ENCODE assay signal across 8 cellular contexts in genomic region chr6:26196846-26197683, GRCh38.
DNase-seq lines count a peak whose midpoint lies in the region; ATAC-seq and TF ChIP-seq lines count a peak whose summit lies in the region.

No MANE protein-coding gene starts in this region.

- no peaks in the 10 kb centered on the region for H3K9me3 Mint-ChIP-seq in T-helper 2 cell treated with Interferon-gamma antibody and Interleukin-4, amounts not matched to agents 5 μg/mL and 100 μg/mL, for 36 hours
- peaks cover 0 to 3% (median 0%) of the 10 kb centered on the region in 5 experiments for H3K9me3 Mint-ChIP-seq in brain

- ATAC-seq in HG02759 (IDR thresholded peaks at IDR 0.05; ENCODE audit: unreplicated experiment), result peak; percentile 38
- peak; percentile 82 for ATAC-seq in sciatic nerve

- intact Hi-C loops in sciatic nerve (cut with DNase I), result no loop called here

- H3K27me3 Mint-ChIP-seq in T-helper 2 cell treated with Interferon-gamma antibody and Interleukin-4, amounts not matched to agents 5 μg/mL and 100 μg/mL, for 36 hours (ENCODE audit: low read depth), result peaks cover 24% of the 10 kb centered on the region
- H3K27me3 Mint-ChIP-seq in brain, result peaks cover 25% of the 10 kb centered on the region

- DNase-seq in NCI-H146 (lab: John Stamatoyannopoulos, UW) (peak; percentile 92), sciatic nerve (ENCODE audit: low spot score) (peak; percentile 78), GM19238 (ENCODE audit: insufficient read length, low spot score) (no peak)
- peak; percentile 83 for DNase-seq in T-helper 2 cell treated with Interferon-gamma antibody and Interleukin-4, amounts not matched to agents 5 μg/mL and 100 μg/mL, for 36 hours (ENCODE audit: low spot score)

- peak overlapping the region; percentile 94 for H3K4me3 Mint-ChIP-seq in T-helper 2 cell treated with Interferon-gamma antibody and Interleukin-4, amounts not matched to agents 5 μg/mL and 100 μg/mL, for 36 hours
- peak overlapping the region; percentile 89 to 97 (median 95) for H3K4me3 Mint-ChIP-seq in brain

- peaks cover 15% of the 10 kb centered on the region for H3K36me3 Mint-ChIP-seq in T-helper 2 cell treated with Interferon-gamma antibody and Interleukin-4, amounts not matched to agents 5 μg/mL and 100 μg/mL, for 36 hours (ENCODE audit: low read depth)
- H3K36me3 Mint-ChIP-seq in brain, result peaks cover 19% of the 10 kb centered on the region

- peaks cover 50% of the 10 kb centered on the region for H3K4me1 Mint-ChIP-seq in T-helper 2 cell treated with Interferon-gamma antibody and Interleukin-4, amounts not matched to agents 5 μg/mL and 100 μg/mL, for 36 hours (ENCODE audit: low read depth)
- H3K4me1 Mint-ChIP-seq in brain, result peaks cover 57% of the 10 kb centered on the region

- peak overlapping the region; percentile 98 for H3K27ac Mint-ChIP-seq in T-helper 2 cell treated with Interferon-gamma antibody and Interleukin-4, amounts not matched to agents 5 μg/mL and 100 μg/mL, for 36 hours
- peak overlapping the region; percentile 45 to 99 (median 76) for H3K27ac Mint-ChIP-seq in brain

- H3K4me3 ChIP-seq in GM12875 (ENCODE audit: low read depth, low read length) (peak overlapping the region; percentile 69), iPS-11a (ENCODE audit: low read depth, low read length) (peak overlapping the region; percentile 97)

- TF ChIP-seq CTCF in GM12875 (IDR thresholded peaks at IDR 0.05; ENCODE audit: borderline replicate concordance, insufficient read depth, low read depth, low read length) (no peak), brain (conservative IDR thresholded peaks at IDR 0.05) (no peak)
